1 cellular context compared by ENCODE assay signal in the genomic region with DNA sequence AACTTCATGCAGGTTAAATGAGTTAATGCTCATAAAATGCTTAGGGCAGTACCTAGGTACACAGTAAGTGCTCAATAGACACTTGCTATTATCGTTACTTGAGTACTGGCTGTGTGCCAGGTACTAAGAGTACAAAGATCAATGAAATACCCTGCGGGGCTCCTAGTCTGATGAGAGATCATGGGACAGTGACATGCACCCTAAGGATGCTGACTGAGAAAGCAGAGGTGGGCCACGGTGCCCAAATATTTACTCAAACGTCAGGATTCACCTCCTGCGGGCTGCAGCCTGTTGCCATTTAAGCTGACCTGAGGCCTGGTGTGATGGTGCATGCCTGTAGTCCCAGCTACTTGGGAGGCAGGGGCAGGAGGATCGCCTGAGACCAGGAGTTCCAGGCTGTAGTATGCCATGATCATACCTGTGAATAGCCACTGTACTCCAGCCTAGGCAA.
TF ChIP-seq lines count a peak whose summit lies in the region.

No MANE protein-coding gene starts in this region.

TF ChIP-seq in HepG2, 621 proteins besides CTCF, POLR2A, EP300 and RAD21 (continued from another document and continues in another):
- TF ChIP-seq, protein P1, sequence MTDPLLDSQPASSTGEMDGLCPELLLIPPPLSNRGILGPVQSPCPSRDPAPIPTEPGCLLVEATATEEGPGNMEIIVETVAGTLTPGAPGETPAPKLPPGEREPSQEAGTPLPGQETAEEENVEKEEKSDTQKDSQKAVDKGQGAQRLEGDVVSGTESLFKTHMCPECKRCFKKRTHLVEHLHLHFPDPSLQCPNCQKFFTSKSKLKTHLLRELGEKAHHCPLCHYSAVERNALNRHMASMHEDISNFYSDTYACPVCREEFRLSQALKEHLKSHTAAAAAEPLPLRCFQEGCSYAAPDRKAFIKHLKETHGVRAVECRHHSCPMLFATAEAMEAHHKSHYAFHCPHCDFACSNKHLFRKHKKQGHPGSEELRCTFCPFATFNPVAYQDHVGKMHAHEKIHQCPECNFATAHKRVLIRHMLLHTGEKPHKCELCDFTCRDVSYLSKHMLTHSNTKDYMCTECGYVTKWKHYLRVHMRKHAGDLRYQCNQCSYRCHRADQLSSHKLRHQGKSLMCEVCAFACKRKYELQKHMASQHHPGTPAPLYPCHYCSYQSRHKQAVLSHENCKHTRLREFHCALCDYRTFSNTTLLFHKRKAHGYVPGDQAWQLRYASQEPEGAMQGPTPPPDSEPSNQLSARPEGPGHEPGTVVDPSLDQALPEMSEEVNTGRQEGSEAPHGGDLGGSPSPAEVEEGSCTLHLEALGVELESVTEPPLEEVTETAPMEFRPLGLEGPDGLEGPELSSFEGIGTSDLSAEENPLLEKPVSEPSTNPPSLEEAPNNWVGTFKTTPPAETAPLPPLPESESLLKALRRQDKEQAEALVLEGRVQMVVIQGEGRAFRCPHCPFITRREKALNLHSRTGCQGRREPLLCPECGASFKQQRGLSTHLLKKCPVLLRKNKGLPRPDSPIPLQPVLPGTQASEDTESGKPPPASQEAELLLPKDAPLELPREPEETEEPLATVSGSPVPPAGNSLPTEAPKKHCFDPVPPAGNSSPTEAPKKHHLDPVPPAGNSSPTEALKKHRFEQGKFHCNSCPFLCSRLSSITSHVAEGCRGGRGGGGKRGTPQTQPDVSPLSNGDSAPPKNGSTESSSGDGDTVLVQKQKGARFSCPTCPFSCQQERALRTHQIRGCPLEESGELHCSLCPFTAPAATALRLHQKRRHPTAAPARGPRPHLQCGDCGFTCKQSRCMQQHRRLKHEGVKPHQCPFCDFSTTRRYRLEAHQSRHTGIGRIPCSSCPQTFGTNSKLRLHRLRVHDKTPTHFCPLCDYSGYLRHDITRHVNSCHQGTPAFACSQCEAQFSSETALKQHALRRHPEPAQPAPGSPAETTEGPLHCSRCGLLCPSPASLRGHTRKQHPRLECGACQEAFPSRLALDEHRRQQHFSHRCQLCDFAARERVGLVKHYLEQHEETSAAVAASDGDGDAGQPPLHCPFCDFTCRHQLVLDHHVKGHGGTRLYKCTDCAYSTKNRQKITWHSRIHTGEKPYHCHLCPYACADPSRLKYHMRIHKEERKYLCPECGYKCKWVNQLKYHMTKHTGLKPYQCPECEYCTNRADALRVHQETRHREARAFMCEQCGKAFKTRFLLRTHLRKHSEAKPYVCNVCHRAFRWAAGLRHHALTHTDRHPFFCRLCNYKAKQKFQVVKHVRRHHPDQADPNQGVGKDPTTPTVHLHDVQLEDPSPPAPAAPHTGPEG (CRISPR knock-in tag; IDR thresholded peaks at IDR 0.05): no peak
- no peak for TF ChIP-seq SIX4 (CRISPR knock-in tag; IDR thresholded peaks at IDR 0.05)
- TF ChIP-seq HNRNPLL (IDR thresholded peaks at IDR 0.05; ENCODE audit: low read depth, low read length, poor library complexity, severe bottlenecking): no peak
- TF ChIP-seq, protein P2, sequence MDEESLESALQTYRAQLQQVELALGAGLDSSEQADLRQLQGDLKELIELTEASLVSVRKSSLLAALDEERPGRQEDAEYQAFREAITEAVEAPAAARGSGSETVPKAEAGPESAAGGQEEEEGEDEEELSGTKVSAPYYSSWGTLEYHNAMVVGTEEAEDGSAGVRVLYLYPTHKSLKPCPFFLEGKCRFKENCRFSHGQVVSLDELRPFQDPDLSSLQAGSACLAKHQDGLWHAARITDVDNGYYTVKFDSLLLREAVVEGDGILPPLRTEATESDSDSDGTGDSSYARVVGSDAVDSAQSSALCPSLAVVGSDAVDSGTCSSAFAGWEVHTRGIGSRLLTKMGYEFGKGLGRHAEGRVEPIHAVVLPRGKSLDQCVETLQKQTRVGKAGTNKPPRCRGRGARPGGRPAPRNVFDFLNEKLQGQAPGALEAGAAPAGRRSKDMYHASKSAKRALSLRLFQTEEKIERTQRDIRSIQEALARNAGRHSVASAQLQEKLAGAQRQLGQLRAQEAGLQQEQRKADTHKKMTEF (CRISPR knock-in tag; IDR thresholded peaks at IDR 0.05): 0 out of 2 replicates have a peak, but pooled peaks have one; percentile 26
- no peak for TF ChIP-seq TOPORS (CRISPR knock-in tag; IDR thresholded peaks at IDR 0.05)
- TF ChIP-seq ZNF510 (CRISPR knock-in tag; IDR thresholded peaks at IDR 0.05; ENCODE audit: low read depth): no peak
- no peak for TF ChIP-seq ZNF235 (CRISPR knock-in tag; IDR thresholded peaks at IDR 0.05; ENCODE audit: borderline replicate concordance)
- 0 out of 2 replicates have a peak, but pooled peaks have one; percentile 45 for TF ChIP-seq PRMT3 (CRISPR knock-in tag; IDR thresholded peaks at IDR 0.05; ENCODE audit: borderline replicate concordance, low read depth)
- TF ChIP-seq, protein P3, sequence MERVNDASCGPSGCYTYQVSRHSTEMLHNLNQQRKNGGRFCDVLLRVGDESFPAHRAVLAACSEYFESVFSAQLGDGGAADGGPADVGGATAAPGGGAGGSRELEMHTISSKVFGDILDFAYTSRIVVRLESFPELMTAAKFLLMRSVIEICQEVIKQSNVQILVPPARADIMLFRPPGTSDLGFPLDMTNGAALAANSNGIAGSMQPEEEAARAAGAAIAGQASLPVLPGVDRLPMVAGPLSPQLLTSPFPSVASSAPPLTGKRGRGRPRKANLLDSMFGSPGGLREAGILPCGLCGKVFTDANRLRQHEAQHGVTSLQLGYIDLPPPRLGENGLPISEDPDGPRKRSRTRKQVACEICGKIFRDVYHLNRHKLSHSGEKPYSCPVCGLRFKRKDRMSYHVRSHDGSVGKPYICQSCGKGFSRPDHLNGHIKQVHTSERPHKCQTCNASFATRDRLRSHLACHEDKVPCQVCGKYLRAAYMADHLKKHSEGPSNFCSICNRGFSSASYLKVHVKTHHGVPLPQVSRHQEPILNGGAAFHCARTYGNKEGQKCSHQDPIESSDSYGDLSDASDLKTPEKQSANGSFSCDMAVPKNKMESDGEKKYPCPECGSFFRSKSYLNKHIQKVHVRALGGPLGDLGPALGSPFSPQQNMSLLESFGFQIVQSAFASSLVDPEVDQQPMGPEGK (CRISPR knock-in tag; IDR thresholded peaks at IDR 0.05): no peak
- TF ChIP-seq ZFX (CRISPR knock-in tag; IDR thresholded peaks at IDR 0.05; ENCODE audit: low read depth): no peak
- TF ChIP-seq NFIC (IDR thresholded peaks at IDR 0.05; ENCODE audit: low read length): peak; percentile 74
- TF ChIP-seq, protein P4, sequence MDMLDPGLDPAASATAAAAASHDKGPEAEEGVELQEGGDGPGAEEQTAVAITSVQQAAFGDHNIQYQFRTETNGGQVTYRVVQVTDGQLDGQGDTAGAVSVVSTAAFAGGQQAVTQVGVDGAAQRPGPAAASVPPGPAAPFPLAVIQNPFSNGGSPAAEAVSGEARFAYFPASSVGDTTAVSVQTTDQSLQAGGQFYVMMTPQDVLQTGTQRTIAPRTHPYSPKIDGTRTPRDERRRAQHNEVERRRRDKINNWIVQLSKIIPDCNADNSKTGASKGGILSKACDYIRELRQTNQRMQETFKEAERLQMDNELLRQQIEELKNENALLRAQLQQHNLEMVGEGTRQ (IDR thresholded peaks at IDR 0.05; ENCODE audit: low read depth, low read length): no peak
- TF ChIP-seq, protein P4 (CRISPR knock-in tag; IDR thresholded peaks at IDR 0.05; ENCODE audit: borderline replicate concordance): no peak
- TF ChIP-seq ZNF724P (CRISPR knock-in tag; IDR thresholded peaks at IDR 0.05; ENCODE audit: borderline replicate concordance): no peak
- TF ChIP-seq, protein P5, sequence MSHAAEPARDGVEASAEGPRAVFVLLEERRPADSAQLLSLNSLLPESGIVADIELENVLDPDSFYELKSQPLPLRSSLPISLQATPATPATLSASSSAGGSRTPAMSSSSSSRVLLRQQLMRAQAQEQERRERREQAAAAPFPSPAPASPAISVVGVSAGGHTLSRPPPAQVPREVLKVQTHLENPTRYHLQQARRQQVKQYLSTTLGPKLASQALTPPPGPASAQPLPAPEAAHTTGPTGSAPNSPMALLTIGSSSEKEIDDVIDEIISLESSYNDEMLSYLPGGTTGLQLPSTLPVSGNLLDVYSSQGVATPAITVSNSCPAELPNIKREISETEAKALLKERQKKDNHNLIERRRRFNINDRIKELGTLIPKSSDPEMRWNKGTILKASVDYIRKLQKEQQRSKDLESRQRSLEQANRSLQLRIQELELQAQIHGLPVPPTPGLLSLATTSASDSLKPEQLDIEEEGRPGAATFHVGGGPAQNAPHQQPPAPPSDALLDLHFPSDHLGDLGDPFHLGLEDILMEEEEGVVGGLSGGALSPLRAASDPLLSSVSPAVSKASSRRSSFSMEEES (CRISPR knock-in tag; IDR thresholded peaks at IDR 0.05): peak; percentile 76; the same call in 1 of the 2 replicates
- TF ChIP-seq ZNF878 (CRISPR knock-in tag; IDR thresholded peaks at IDR 0.05): 0 out of 2 replicates have a peak, but pooled peaks have one; percentile 29
- TF ChIP-seq, protein P6, sequence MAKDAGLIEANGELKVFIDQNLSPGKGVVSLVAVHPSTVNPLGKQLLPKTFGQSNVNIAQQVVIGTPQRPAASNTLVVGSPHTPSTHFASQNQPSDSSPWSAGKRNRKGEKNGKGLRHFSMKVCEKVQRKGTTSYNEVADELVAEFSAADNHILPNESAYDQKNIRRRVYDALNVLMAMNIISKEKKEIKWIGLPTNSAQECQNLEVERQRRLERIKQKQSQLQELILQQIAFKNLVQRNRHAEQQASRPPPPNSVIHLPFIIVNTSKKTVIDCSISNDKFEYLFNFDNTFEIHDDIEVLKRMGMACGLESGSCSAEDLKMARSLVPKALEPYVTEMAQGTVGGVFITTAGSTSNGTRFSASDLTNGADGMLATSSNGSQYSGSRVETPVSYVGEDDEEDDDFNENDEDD (CRISPR knock-in tag; IDR thresholded peaks at IDR 0.05; ENCODE audit: borderline replicate concordance): no peak
- TF ChIP-seq, protein P7, sequence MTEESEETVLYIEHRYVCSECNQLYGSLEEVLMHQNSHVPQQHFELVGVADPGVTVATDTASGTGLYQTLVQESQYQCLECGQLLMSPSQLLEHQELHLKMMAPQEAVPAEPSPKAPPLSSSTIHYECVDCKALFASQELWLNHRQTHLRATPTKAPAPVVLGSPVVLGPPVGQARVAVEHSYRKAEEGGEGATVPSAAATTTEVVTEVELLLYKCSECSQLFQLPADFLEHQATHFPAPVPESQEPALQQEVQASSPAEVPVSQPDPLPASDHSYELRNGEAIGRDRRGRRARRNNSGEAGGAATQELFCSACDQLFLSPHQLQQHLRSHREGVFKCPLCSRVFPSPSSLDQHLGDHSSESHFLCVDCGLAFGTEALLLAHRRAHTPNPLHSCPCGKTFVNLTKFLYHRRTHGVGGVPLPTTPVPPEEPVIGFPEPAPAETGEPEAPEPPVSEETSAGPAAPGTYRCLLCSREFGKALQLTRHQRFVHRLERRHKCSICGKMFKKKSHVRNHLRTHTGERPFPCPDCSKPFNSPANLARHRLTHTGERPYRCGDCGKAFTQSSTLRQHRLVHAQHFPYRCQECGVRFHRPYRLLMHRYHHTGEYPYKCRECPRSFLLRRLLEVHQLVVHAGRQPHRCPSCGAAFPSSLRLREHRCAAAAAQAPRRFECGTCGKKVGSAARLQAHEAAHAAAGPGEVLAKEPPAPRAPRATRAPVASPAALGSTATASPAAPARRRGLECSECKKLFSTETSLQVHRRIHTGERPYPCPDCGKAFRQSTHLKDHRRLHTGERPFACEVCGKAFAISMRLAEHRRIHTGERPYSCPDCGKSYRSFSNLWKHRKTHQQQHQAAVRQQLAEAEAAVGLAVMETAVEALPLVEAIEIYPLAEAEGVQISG (CRISPR knock-in tag; IDR thresholded peaks at IDR 0.05): no peak
- TF ChIP-seq, protein P8, sequence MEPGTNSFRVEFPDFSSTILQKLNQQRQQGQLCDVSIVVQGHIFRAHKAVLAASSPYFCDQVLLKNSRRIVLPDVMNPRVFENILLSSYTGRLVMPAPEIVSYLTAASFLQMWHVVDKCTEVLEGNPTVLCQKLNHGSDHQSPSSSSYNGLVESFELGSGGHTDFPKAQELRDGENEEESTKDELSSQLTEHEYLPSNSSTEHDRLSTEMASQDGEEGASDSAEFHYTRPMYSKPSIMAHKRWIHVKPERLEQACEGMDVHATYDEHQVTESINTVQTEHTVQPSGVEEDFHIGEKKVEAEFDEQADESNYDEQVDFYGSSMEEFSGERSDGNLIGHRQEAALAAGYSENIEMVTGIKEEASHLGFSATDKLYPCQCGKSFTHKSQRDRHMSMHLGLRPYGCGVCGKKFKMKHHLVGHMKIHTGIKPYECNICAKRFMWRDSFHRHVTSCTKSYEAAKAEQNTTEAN (CRISPR knock-in tag; conservative IDR thresholded peaks at IDR 0.05): 0 out of 2 replicates have a peak, but pooled peaks have one; percentile 31
- TF ChIP-seq ZC3H4 (CRISPR knock-in tag; IDR thresholded peaks at IDR 0.05; ENCODE audit: borderline replicate concordance): no peak
- TF ChIP-seq GATAD1 (CRISPR knock-in tag; IDR thresholded peaks at IDR 0.05): no peak; the same call in 1 of the 2 replicates
- TF ChIP-seq HNF4G (IDR thresholded peaks at IDR 0.05; ENCODE audit: borderline replicate concordance, low read depth, low read length): no peak
- TF ChIP-seq HNF4G (CRISPR knock-in tag; IDR thresholded peaks at IDR 0.05; ENCODE audit: borderline replicate concordance, low read depth): no peak
- TF ChIP-seq ZNF577 (CRISPR knock-in tag; IDR thresholded peaks at IDR 0.05; ENCODE audit: borderline replicate concordance, low read depth): no peak
- TF ChIP-seq THAP11 (CRISPR knock-in tag; IDR thresholded peaks at IDR 0.05): 0 out of 2 replicates have a peak, but pooled peaks have one; percentile 4
- TF ChIP-seq MTF1 (CRISPR knock-in tag; IDR thresholded peaks at IDR 0.05): no peak
- TF ChIP-seq SALL1 (CRISPR knock-in tag; IDR thresholded peaks at IDR 0.05): peak; percentile 23; the same call in 1 of the 2 replicates
- TF ChIP-seq ZFY (CRISPR knock-in tag; IDR thresholded peaks at IDR 0.05): 0 out of 2 replicates have a peak, but pooled peaks have one; percentile 30
- no peak for TF ChIP-seq PLRG1 (conservative IDR thresholded peaks at IDR 0.05)
- no peak for TF ChIP-seq MAF1 (CRISPR knock-in tag; IDR thresholded peaks at IDR 0.05; ENCODE audit: borderline replicate concordance)
- TF ChIP-seq, protein P9, sequence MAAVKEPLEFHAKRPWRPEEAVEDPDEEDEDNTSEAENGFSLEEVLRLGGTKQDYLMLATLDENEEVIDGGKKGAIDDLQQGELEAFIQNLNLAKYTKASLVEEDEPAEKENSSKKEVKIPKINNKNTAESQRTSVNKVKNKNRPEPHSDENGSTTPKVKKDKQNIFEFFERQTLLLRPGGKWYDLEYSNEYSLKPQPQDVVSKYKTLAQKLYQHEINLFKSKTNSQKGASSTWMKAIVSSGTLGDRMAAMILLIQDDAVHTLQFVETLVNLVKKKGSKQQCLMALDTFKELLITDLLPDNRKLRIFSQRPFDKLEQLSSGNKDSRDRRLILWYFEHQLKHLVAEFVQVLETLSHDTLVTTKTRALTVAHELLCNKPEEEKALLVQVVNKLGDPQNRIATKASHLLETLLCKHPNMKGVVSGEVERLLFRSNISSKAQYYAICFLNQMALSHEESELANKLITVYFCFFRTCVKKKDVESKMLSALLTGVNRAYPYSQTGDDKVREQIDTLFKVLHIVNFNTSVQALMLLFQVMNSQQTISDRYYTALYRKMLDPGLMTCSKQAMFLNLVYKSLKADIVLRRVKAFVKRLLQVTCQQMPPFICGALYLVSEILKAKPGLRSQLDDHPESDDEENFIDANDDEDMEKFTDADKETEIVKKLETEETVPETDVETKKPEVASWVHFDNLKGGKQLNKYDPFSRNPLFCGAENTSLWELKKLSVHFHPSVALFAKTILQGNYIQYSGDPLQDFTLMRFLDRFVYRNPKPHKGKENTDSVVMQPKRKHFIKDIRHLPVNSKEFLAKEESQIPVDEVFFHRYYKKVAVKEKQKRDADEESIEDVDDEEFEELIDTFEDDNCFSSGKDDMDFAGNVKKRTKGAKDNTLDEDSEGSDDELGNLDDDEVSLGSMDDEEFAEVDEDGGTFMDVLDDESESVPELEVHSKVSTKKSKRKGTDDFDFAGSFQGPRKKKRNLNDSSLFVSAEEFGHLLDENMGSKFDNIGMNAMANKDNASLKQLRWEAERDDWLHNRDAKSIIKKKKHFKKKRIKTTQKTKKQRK (IDR thresholded peaks at IDR 0.05; ENCODE audit: low read length): no peak
